In genomic region chr1:37601441-37601840, GRCh38 we compare ENCODE assay signal across 31 cellular contexts. TPM values are rescaled to one million over a fixed set of nuclear protein-coding genes. Genes with fewer than 3 reads are reported as not detected.
"Had no signal": no experiment of that assay in that cellular context is flagged by ENCODE, and none has a peak within 500 bp of the region (broad histone marks: within the 10 kb centered on the region; RNA-seq: fewer than 3 reads in every experiment).

No MANE protein-coding gene starts in this region.

- H3K27ac Mint-ChIP-seq: activated CD4-positive, alpha-beta T cell treated with anti-CD3 and anti-CD28 coated beads, Interleukin-2, amount 10 ng/mL, durations not matched to agents 24 days and 14 days; activated CD8-positive, alpha-beta T cell treated with anti-CD3 and anti-CD28 coated beads for 36 hours; activated naive CD4-positive, alpha-beta T cell treated with anti-CD3 and anti-CD28 coated beads, Interleukin-2, amount 50 U/mL, for 24 hours; activated naive CD8-positive, alpha-beta T cell treated with anti-CD3 and anti-CD28 coated beads, Interleukin-2, amount 10 ng/mL, durations not matched to agents 7 days and 5 days; activated T-helper 2 cell treated with anti-CD3 and anti-CD28 coated beads, Interferon-gamma antibody, Interleukin-2, Interleukin-4, amounts not matched to agents 10 μg/mL and 5 μg/mL and 100 μg/mL, durations not matched to agents 14 hours and 24 hours and 36 hours; T-helper 2 cell treated with Interferon-gamma antibody and Interleukin-4, amounts not matched to agents 5 μg/mL and 100 μg/mL, for 36 hours had no signal

- H2AFZ ChIP-seq: PC-9 had no signal

- H3K27me3 Mint-ChIP-seq: activated naive CD4-positive, alpha-beta T cell treated with anti-CD3 and anti-CD28 coated beads, Interleukin-2, amount 50 U/mL, for 24 hours had no signal

- H3K27ac ChIP-seq: adrenal gland, body of pancreas, breast epithelium, PC-9, RWPE1, SK-N-MC had no signal

- H3K4me2 ChIP-seq: PC-9 had no signal

- H3K4me3 Mint-ChIP-seq: activated CD4-positive, alpha-beta T cell treated with anti-CD3 and anti-CD28 coated beads, Interleukin-2, amount 10 ng/mL, durations not matched to agents 24 days and 14 days; activated CD8-positive, alpha-beta T cell treated with anti-CD3 and anti-CD28 coated beads for 36 hours; activated naive CD4-positive, alpha-beta T cell treated with anti-CD3 and anti-CD28 coated beads, Interleukin-2, amount 50 U/mL, for 24 hours; activated naive CD8-positive, alpha-beta T cell treated with anti-CD3 and anti-CD28 coated beads, Interleukin-2, amount 10 ng/mL, durations not matched to agents 7 days and 5 days; T-helper 2 cell treated with Interferon-gamma antibody and Interleukin-4, amounts not matched to agents 5 μg/mL and 100 μg/mL, for 36 hours had no signal

- H3K36me3 Mint-ChIP-seq: activated naive CD4-positive, alpha-beta T cell treated with anti-CD3 and anti-CD28 coated beads, Interleukin-2, amount 50 U/mL, for 24 hours; activated naive CD8-positive, alpha-beta T cell treated with anti-CD3 and anti-CD28 coated beads, Interleukin-2, amount 10 ng/mL, durations not matched to agents 7 days and 5 days had no signal

- H3K36me3 ChIP-seq: adrenal gland, breast epithelium had no signal

- H3K9me3 Mint-ChIP-seq: activated CD4-positive, alpha-beta T cell treated with anti-CD3 and anti-CD28 coated beads, Interleukin-2, amount 10 ng/mL, durations not matched to agents 24 days and 14 days; activated CD8-positive, alpha-beta T cell treated with anti-CD3 and anti-CD28 coated beads for 36 hours; activated naive CD4-positive, alpha-beta T cell treated with anti-CD3 and anti-CD28 coated beads, Interleukin-2, amount 50 U/mL, for 24 hours; activated naive CD8-positive, alpha-beta T cell treated with anti-CD3 and anti-CD28 coated beads, Interleukin-2, amount 10 ng/mL, durations not matched to agents 7 days and 5 days; activated T-helper 2 cell treated with anti-CD3 and anti-CD28 coated beads, Interferon-gamma antibody, Interleukin-2, Interleukin-4, amounts not matched to agents 10 μg/mL and 5 μg/mL and 100 μg/mL, durations not matched to agents 14 hours and 24 hours and 36 hours; T-helper 2 cell treated with Interferon-gamma antibody and Interleukin-4, amounts not matched to agents 5 μg/mL and 100 μg/mL, for 36 hours had no signal

- H3K27me3 ChIP-seq: adrenal gland, breast epithelium had no signal

- H3K4me1 Mint-ChIP-seq: activated naive CD8-positive, alpha-beta T cell treated with anti-CD3 and anti-CD28 coated beads, Interleukin-2, amount 10 ng/mL, durations not matched to agents 7 days and 5 days had no signal

- H3K9me3 ChIP-seq: adrenal gland, body of pancreas, breast epithelium had no signal

- ATAC-seq: activated CD8-positive, alpha-beta T cell treated with anti-CD3 and anti-CD28 coated beads for 36 hours; body of pancreas; K562; Right ventricle myocardium inferior had no signal

- DNase-seq: activated CD4-positive, alpha-beta T cell treated with anti-CD3 and anti-CD28 coated beads, Interleukin-2, amount 10 ng/mL, durations not matched to agents 24 days and 14 days; activated CD4-positive, alpha-beta T cell treated with anti-CD3 and anti-CD28 coated beads, Interleukin-2, amount 50 U/mL, for 4 hours; activated CD8-positive, alpha-beta T cell treated with anti-CD3 and anti-CD28 coated beads for 36 hours; activated gamma-delta T cell; activated naive CD4-positive, alpha-beta T cell treated with Interleukin-2 at 50 U/mL for 16 hours; activated naive CD8-positive, alpha-beta T cell treated with anti-CD3 and anti-CD28 coated beads, Interleukin-2, amount 10 ng/mL, durations not matched to agents 7 days and 5 days; activated T-cell treated with anti-CD3 and anti-CD28 coated beads, Interleukin-2, amount 50 U/mL, for 1 hour; adrenal gland; body of pancreas; NCI-H1105; NCI-H1417 treated with DMSO at 0.1 percent for 48 hours; NCI-H187 treated with DMSO at 0.1 percent for 48 hours; NCI-H2081; NCI-H345; NCI-H524 treated with DMSO at 0.1 percent for 48 hours; PC-9 had no signal

- H3K4me3 ChIP-seq: adrenal gland, body of pancreas, breast epithelium, K562, PC-9, SK-N-MC had no signal

RNA-seq across cellular contexts. Expression of gene RSPO1, which starts 33.3 kb away (rescaled TPM):
- total RNA-seq: activated CD4-positive, alpha-beta T cell treated with anti-CD3 and anti-CD28 coated beads, Interleukin-2, amount 10 ng/mL, durations not matched to agents 24 days and 14 days; activated CD8-positive, alpha-beta memory T cell treated with anti-CD3 and anti-CD28 coated beads for 36 hours; activated CD8-positive, alpha-beta T cell treated with anti-CD3 and anti-CD28 coated beads for 36 hours; activated naive CD8-positive, alpha-beta T cell treated with anti-CD3 and anti-CD28 coated beads, Interleukin-2, amount 10 ng/mL, durations not matched to agents 7 days and 5 days; activated T-helper 2 cell treated with anti-CD3 and anti-CD28 coated beads, Interferon-gamma antibody, Interleukin-2, Interleukin-4, amounts not matched to agents 10 μg/mL and 5 μg/mL and 100 μg/mL, durations not matched to agents 14 hours and 24 hours and 36 hours; astrocyte; cardiac septum; K562; MCF 10A; NCI-H460; OCI-LY7; PC-9; Right ventricle myocardium inferior; T-helper 1 cell treated with Interleukin-12 subunit alpha and Interleukin-12 subunit beta and Interleukin-4 antibody, amounts not matched to agents 30 ng/mL and 1 ng/mL, for 36 hours had no signal
- polyA plus RNA-seq: K562 had no signal

RNA-seq across cellular contexts. Expression of gene DNALI1, which starts 44.7 kb away (rescaled TPM):
- total RNA-seq: activated CD4-positive, alpha-beta T cell treated with anti-CD3 and anti-CD28 coated beads, Interleukin-2, amount 10 ng/mL, durations not matched to agents 24 days and 14 days; activated CD8-positive, alpha-beta memory T cell treated with anti-CD3 and anti-CD28 coated beads for 36 hours; activated CD8-positive, alpha-beta T cell treated with anti-CD3 and anti-CD28 coated beads for 36 hours; activated T-helper 2 cell treated with anti-CD3 and anti-CD28 coated beads, Interferon-gamma antibody, Interleukin-2, Interleukin-4, amounts not matched to agents 10 μg/mL and 5 μg/mL and 100 μg/mL, durations not matched to agents 14 hours and 24 hours and 36 hours; MCF 10A; NCI-H460; OCI-LY7; PC-9; T-helper 1 cell treated with Interleukin-12 subunit alpha and Interleukin-12 subunit beta and Interleukin-4 antibody, amounts not matched to agents 30 ng/mL and 1 ng/mL, for 36 hours had no signal
